In the genomic region with DNA sequence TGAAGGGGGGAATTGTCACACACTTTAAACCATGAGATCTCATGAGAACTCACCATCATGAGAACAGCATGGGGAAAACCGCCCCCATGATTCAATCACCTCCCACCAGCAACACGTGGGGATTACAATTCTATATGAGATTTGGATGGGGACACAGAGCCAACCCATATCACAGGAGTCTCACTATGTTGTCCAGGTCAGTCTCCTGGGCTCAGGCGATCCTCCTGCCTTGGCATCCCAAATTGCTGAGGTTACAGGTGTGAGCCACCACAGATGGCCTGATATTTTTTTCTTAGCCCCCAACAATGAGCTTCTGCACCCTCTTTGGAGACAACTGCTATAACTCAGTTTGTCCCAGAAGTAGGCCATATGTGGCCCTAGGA, we compare ENCODE assay signal across 12 cellular contexts. TPM values are rescaled to one million over a fixed set of nuclear protein-coding genes. Genes with fewer than 3 reads are reported as not detected.
DNase-seq lines count a peak whose midpoint lies in the region; ATAC-seq and TF ChIP-seq lines count a peak whose summit lies in the region.
"Had no signal": no experiment of that assay in that cellular context is flagged by ENCODE, and none has a peak within 500 bp of the region (broad histone marks: within the 10 kb centered on the region; RNA-seq: fewer than 3 reads in every experiment).

No MANE protein-coding gene starts in this region.

- peaks cover 22% of the 10 kb centered on the region for H3K4me1 Mint-ChIP-seq in activated T-helper 17 cell treated with anti-CD3 and anti-CD28 coated beads, Interleukin-2, amount 50 U/mL, for 72 hours
- H3K4me1 Mint-ChIP-seq in memory B cell (peaks cover 29% of the 10 kb centered on the region), type B pancreatic cell (ENCODE audit: unreplicated experiment) (peaks cover 10% of the 10 kb centered on the region)
- H3K4me1 Mint-ChIP-seq: neural progenitor cell had no signal

- H3K27me3 Mint-ChIP-seq in activated T-helper 17 cell treated with anti-CD3 and anti-CD28 coated beads, Interleukin-2, amount 50 U/mL, for 72 hours = no peaks in the 10 kb centered on the region
- H3K27me3 Mint-ChIP-seq in memory B cell (no peaks in the 10 kb centered on the region), type B pancreatic cell (no peaks in the 10 kb centered on the region)

- H3K9me3 Mint-ChIP-seq in activated T-helper 17 cell treated with anti-CD3 and anti-CD28 coated beads, Interleukin-2, amount 50 U/mL, for 72 hours = no peaks in the 10 kb centered on the region
- H3K9me3 Mint-ChIP-seq in memory B cell (no peaks in the 10 kb centered on the region), type B pancreatic cell (peaks cover 4% of the 10 kb centered on the region)
- H3K9me3 Mint-ChIP-seq: neural progenitor cell had no signal

- H3K4me3 Mint-ChIP-seq in activated T-helper 17 cell treated with anti-CD3 and anti-CD28 coated beads, Interleukin-2, amount 50 U/mL, for 72 hours = peak overlapping the region; percentile 73
- H3K4me3 Mint-ChIP-seq in memory B cell (peak overlapping the region; percentile 80), type B pancreatic cell (peak overlapping the region; percentile 59)
- H3K4me3 Mint-ChIP-seq: neural progenitor cell had no signal

- DNase-seq in cardiac septum (ENCODE audit: low spot score) = peak; percentile 36
- DNase-seq in Right ventricle myocardium inferior (ENCODE audit: missing footprints) = no peak
- peak in 1 of 2 donors; percentile 19 for DNase-seq in memory B cell (ENCODE audit: low spot score in 2 of 2)
- no peak for DNase-seq in type B pancreatic cell (ENCODE audit: extremely low spot score, unreplicated experiment)
- no peak for DNase-seq in DMS153 (lab: John Stamatoyannopoulos, UW)
- DNase-seq: cortex of kidney, NCI-H1436 treated with DMSO at 0.1 percent for 48 hours, SHP77 had no signal

- H3K27ac Mint-ChIP-seq in activated T-helper 17 cell treated with anti-CD3 and anti-CD28 coated beads, Interleukin-2, amount 50 U/mL, for 72 hours = peak overlapping the region; percentile 84
- peak overlapping the region; percentile 96 for H3K27ac Mint-ChIP-seq in memory B cell
- peak overlapping the region; percentile 96 for H3K27ac Mint-ChIP-seq in type B pancreatic cell
- H3K27ac Mint-ChIP-seq: neural progenitor cell had no signal

- intact Hi-C loops in cardiac septum (cut with DNase I) = no loop called here
- intact Hi-C loops in Right ventricle myocardium inferior (cut with DNase I) = no loop called here

- peaks cover 9% of the 10 kb centered on the region for H3K36me3 Mint-ChIP-seq in activated T-helper 17 cell treated with anti-CD3 and anti-CD28 coated beads, Interleukin-2, amount 50 U/mL, for 72 hours (ENCODE audit: low read depth)
- peaks cover 4% of the 10 kb centered on the region for H3K36me3 Mint-ChIP-seq in memory B cell
- peaks cover 7% of the 10 kb centered on the region for H3K36me3 Mint-ChIP-seq in type B pancreatic cell

- no peak for TF ChIP-seq CTCF in type B pancreatic cell (conservative IDR thresholded peaks at IDR 0.05)

- no peak for ATAC-seq in Right ventricle myocardium inferior
- ATAC-seq in activated T-helper 17 cell treated with anti-CD3 and anti-CD28 coated beads, Interleukin-2, amount 50 U/mL, for 72 hours (replicated peaks) = no peak
- ATAC-seq in memory B cell (ENCODE audit: low read depth) = no peak
- ATAC-seq in GM21390 (IDR thresholded peaks at IDR 0.05; ENCODE audit: unreplicated experiment) = no peak
- ATAC-seq in HG03571 (IDR thresholded peaks at IDR 0.05; ENCODE audit: unreplicated experiment) = no peak

RNA-seq across cellular contexts. Expression of a gene that starts 22.5 kb away (rescaled TPM):
- total RNA-seq in cardiac septum = 18.5 TPM
- total RNA-seq in Right ventricle myocardium inferior = 21.6 TPM
- total RNA-seq in activated T-helper 17 cell treated with anti-CD3 and anti-CD28 coated beads, Interleukin-2, amount 50 U/mL, for 72 hours = 10 to 100 TPM; 29.5 to 52.4 TPM
- 23.6 and 26.9 TPM in 2 replicates for total RNA-seq in type B pancreatic cell (ENCODE audit: low replicate concordance)
